1 cellular context compared by ENCODE assay signal in genomic region chr1:67898033-67898726, GRCh38.
TF ChIP-seq lines count a peak whose summit lies in the region.

No MANE protein-coding gene starts in this region.

TF ChIP-seq in K562, 482 proteins besides CTCF, POLR2A, EP300 and RAD21 (continued from another document and continues in another):
- TF ChIP-seq USF2 (CRISPR knock-in tag; IDR thresholded peaks at IDR 0.05) (no peak), ZBTB26 (CRISPR knock-in tag; IDR thresholded peaks at IDR 0.05) (no peak), YY1 (IDR thresholded peaks at IDR 0.05; ENCODE audit: borderline replicate concordance in 1 of 3, control insufficient read depth in 1 of 3, extremely low read depth in 1 of 3, insufficient read depth in 3 of 3, insufficient read length in 1 of 3, insufficient replicate concordance in 2 of 3, low read depth in 1 of 3, low read length in 2 of 3) (no peak), RNF2 (IDR thresholded peaks at IDR 0.05) (peak; percentile 66), CTBP1 (IDR thresholded peaks at IDR 0.05; ENCODE audit: borderline replicate concordance) (peak; percentile 59; the same call in 1 of the 2 replicates), TCF3 (CRISPR knock-in tag; IDR thresholded peaks at IDR 0.05) (peak; percentile 64), HDAC3 (IDR thresholded peaks at IDR 0.05; ENCODE audit: borderline replicate concordance, partially characterized antibody) (peak; percentile 54), ZNF592 (IDR thresholded peaks at IDR 0.05) (0 out of 2 replicates have a peak, but pooled peaks have one; percentile 49), MYC (IDR thresholded peaks at IDR 0.05; ENCODE audit: low read depth, low read length) (peak; percentile 72), MYC (CRISPR knock-in tag; IDR thresholded peaks at IDR 0.05; ENCODE audit: borderline replicate concordance, low read depth) (peak; percentile 31), REST (CRISPR knock-in tag; IDR thresholded peaks at IDR 0.05; ENCODE audit: low read depth) (no peak), CBFA2T3 (IDR thresholded peaks at IDR 0.05) (peak; percentile 80), RFX5 (IDR thresholded peaks at IDR 0.05; ENCODE audit: low read depth, low read length) (no peak), BMI1 (IDR thresholded peaks at IDR 0.05; ENCODE audit: low read length) (no peak), ZBTB17 (CRISPR knock-in tag; IDR thresholded peaks at IDR 0.05) (peak; percentile 37), C11orf30 (IDR thresholded peaks at IDR 0.05; ENCODE audit: low read depth) (no peak), PKNOX1 (IDR thresholded peaks at IDR 0.05) (peak; percentile 41; the same call in 1 of the 2 replicates), HDAC2 (IDR thresholded peaks at IDR 0.05) (peak; percentile 36; the same call in 1 of the 2 replicates), XRCC4 (IDR thresholded peaks at IDR 0.05; ENCODE audit: extremely low read depth, insufficient read depth, insufficient read length) (no peak), CREB1 (IDR thresholded peaks at IDR 0.05) (no peak), CREB1 (CRISPR knock-in tag; IDR thresholded peaks at IDR 0.05) (no peak), TBL1XR1 (IDR thresholded peaks at IDR 0.05; ENCODE audit: low read length in 2 of 2) (peak in 1 of 2 experiments; percentile 72; a peak in 2 of 4 replicates), BHLHE40 (IDR thresholded peaks at IDR 0.05; ENCODE audit: low read length) (0 out of 2 replicates have a peak, but pooled peaks have one; percentile 42), SRSF7 (optimal IDR thresholded peaks at IDR 0.05; ENCODE audit: low read depth, low read length) (no peak), SREBF2 (CRISPR knock-in tag; IDR thresholded peaks at IDR 0.05) (no peak), DEAF1 (CRISPR knock-in tag; IDR thresholded peaks at IDR 0.05) (0 out of 2 replicates have a peak, but pooled peaks have one; percentile 3), PHB (CRISPR knock-in tag; IDR thresholded peaks at IDR 0.05) (no peak), BRF1 (IDR thresholded peaks at IDR 0.05; ENCODE audit: borderline replicate concordance, extremely low read depth, insufficient read length) (no peak), PHF20 (IDR thresholded peaks at IDR 0.05; ENCODE audit: partially characterized antibody) (no peak), NCOA1 (IDR thresholded peaks at IDR 0.05; ENCODE audit: low read depth) (no peak), KDM2B (CRISPR knock-in tag; IDR thresholded peaks at IDR 0.05) (no peak), ZNF277 (CRISPR knock-in tag; IDR thresholded peaks at IDR 0.05; ENCODE audit: borderline replicate concordance) (no peak), NR2C1 (IDR thresholded peaks at IDR 0.05) (no peak), NR2C1 (tag; IDR thresholded peaks at IDR 0.05) (peak; percentile 71), BACH1 (tag; IDR thresholded peaks at IDR 0.05) (no peak), ZFP1 (CRISPR knock-in tag; IDR thresholded peaks at IDR 0.05) (no peak), HNRNPUL1 (IDR thresholded peaks at IDR 0.05; ENCODE audit: low read length) (no peak), EZH2 (IDR thresholded peaks at IDR 0.05; ENCODE audit: borderline replicate concordance, low read depth, low read length) (no peak), VEZF1 (CRISPR knock-in tag; IDR thresholded peaks at IDR 0.05) (peak; percentile 23; the same call in 1 of the 2 replicates), ZNF280A (IDR thresholded peaks at IDR 0.05; ENCODE audit: low read depth, partially characterized antibody) (no peak), ZNF347 (CRISPR knock-in tag; IDR thresholded peaks at IDR 0.05; ENCODE audit: low read depth) (no peak), MAZ (CRISPR knock-in tag; conservative IDR thresholded peaks at IDR 0.05 in 1 of 2, IDR thresholded peaks at IDR 0.05 in 1 of 2) (peak; percentile 54 to 74; a peak in 2 of 4 replicates), CCNT2 (IDR thresholded peaks at IDR 0.05; ENCODE audit: borderline replicate concordance, extremely low read depth, insufficient read length, low read depth, low read length) (no peak), KDM1A (IDR thresholded peaks at IDR 0.05) (peak; percentile 76 to 79), ZNF146 (CRISPR knock-in tag; IDR thresholded peaks at IDR 0.05; ENCODE audit: unreplicated experiment) (no peak), ZFP36 (IDR thresholded peaks at IDR 0.05; ENCODE audit: low read depth, low read length, partially characterized antibody) (no peak), SNIP1 (IDR thresholded peaks at IDR 0.05; ENCODE audit: low read depth) (no peak), ZNF324 (CRISPR knock-in tag; IDR thresholded peaks at IDR 0.05) (no peak)
